In the genomic region with DNA sequence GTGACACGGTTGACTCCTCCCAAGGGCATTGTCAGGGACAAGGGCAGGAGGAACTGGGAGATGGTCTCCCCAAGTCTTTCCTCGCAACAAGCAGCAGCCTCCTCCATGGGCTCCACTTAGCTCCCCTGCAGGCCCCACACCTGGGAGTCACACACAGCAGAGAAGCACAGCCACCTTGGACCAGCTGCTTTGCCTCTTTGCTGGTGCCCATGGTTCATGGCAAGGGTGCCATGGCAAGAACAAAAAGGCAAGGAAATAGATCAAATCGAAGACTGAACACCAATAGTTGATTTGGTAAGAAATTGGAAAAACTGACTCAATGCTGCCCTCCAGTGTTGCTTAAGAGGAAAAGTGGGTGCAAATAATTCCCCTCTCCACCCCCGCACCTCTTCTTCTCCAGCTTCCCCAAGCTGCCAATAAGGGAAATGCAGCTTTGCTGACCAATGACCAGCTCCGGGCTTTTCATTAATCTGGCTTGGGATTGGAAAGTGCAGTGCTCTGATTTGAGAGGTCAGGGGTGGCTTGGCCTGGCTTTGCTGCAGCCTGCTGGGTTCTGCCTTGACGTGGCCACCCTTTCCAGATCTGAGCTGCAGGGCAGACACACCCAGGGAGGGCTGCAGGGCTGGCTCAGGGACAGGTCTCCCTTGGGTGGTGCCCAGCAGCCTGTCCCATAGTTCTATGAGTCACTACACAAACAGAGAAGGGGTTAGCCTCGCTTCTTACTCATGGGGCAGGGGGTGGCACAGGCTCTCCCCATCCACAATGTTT, we compare ENCODE assay signal across 8 cellular contexts.
DNase-seq lines count a peak whose midpoint lies in the region; ATAC-seq and TF ChIP-seq lines count a peak whose summit lies in the region.

No MANE protein-coding gene starts in this region.

- DNase-seq in activated CD8-positive, alpha-beta memory T cell treated with anti-CD3 and anti-CD28 coated beads for 24 hours: peak; percentile 80
- DNase-seq in activated CD8-positive, alpha-beta memory T cell treated with anti-CD3 and anti-CD28 coated beads, Interleukin-2, amount 50 U/mL, for 4 hours: no peak
- DNase-seq in NCI-H2171 (lab: John Stamatoyannopoulos, UW) (peak; percentile 44), lower lobe of right lung (no peak), tibial nerve (ENCODE audit: low spot score in 2 of 2) (peak in 1 of 2 donors; percentile 60)
- DNase-seq in effector memory CD4-positive, alpha-beta T cell: peak in 2 of 3 donors; percentile 4 to 21

- H3K27ac ChIP-seq in effector memory CD4-positive, alpha-beta T cell (ENCODE audit: insufficient read depth, low read length, poor library complexity, severe bottlenecking): no peak overlapping the region
- peak overlapping the region; percentile 33 for H3K27ac ChIP-seq in lower lobe of right lung
- peak overlapping the region; percentile 13 to 88 (median 70) for H3K27ac ChIP-seq in tibial nerve

- TF ChIP-seq EP300 in tibial nerve (IDR thresholded peaks at IDR 0.05): peak in 1 of 2 donors; percentile 51

- H3K27me3 ChIP-seq in effector memory CD4-positive, alpha-beta T cell (replicated peaks; ENCODE audit: control insufficient read depth, insufficient read depth, low read length, poor library complexity, severe bottlenecking): no peaks in the 10 kb centered on the region
- H3K27me3 ChIP-seq in lower lobe of right lung (ENCODE audit: low read depth) (peaks cover 11% of the 10 kb centered on the region), tibial nerve (peaks cover 0 to 7% of the 10 kb centered on the region in 2 donors)

- WGBS in tibial nerve, 2 donors: 23 to 27% methylated on average over 7 of the region's 7 CpGs

- intact Hi-C loops in lower lobe of right lung (cut with DNase I): loop anchor here (10.0 kb wide), 1 partner anchor 284 kb away; no protein-coding TSS in a partner anchor

- no peak for TF ChIP-seq POLR2A in tibial nerve (IDR thresholded peaks at IDR 0.05)

- H3K36me3 ChIP-seq in effector memory CD4-positive, alpha-beta T cell (ENCODE audit: control insufficient read depth, insufficient read depth, low read length): no peaks in the 10 kb centered on the region
- no peaks in the 10 kb centered on the region for H3K36me3 ChIP-seq in lower lobe of right lung
- H3K36me3 ChIP-seq in tibial nerve: peaks cover 0 to 7% (median 0%) of the 10 kb centered on the region in 3 donors

- H3K4me1 ChIP-seq in effector memory CD4-positive, alpha-beta T cell (ENCODE audit: control insufficient read depth, insufficient read depth, low read length, poor library complexity, severe bottlenecking): peaks cover 15% of the 10 kb centered on the region
- H3K4me1 ChIP-seq in lower lobe of right lung: peaks cover 25% of the 10 kb centered on the region
- H3K4me1 ChIP-seq in tibial nerve: peaks cover 3 to 33% (median 19%) of the 10 kb centered on the region in 4 donors

- ATAC-seq in HG02852 (IDR thresholded peaks at IDR 0.05; ENCODE audit: unreplicated experiment) (peak; percentile 26), lower lobe of right lung (peak; percentile 89 to 90)

- TF ChIP-seq CTCF in WI38 (IDR thresholded peaks at IDR 0.05; ENCODE audit: low read depth, low read length) (peak; percentile 93), lower lobe of right lung (IDR thresholded peaks at IDR 0.05) (peak; percentile 91), tibial nerve (IDR thresholded peaks at IDR 0.05) (peak; percentile 87 to 97 (median 94))

- H3K4me3 ChIP-seq in WI38 (ENCODE audit: low read depth, low read length): no peak overlapping the region
- no peak overlapping the region for H3K4me3 ChIP-seq in effector memory CD4-positive, alpha-beta T cell (ENCODE audit: insufficient read depth, low read depth, low read length, poor library complexity, severe bottlenecking)
- no peak overlapping the region for H3K4me3 ChIP-seq in lower lobe of right lung
- no peak overlapping the region for H3K4me3 ChIP-seq in tibial nerve

- H3K9me3 ChIP-seq in effector memory CD4-positive, alpha-beta T cell (ENCODE audit: control insufficient read depth, low read length): no peaks in the 10 kb centered on the region
- H3K9me3 ChIP-seq in lower lobe of right lung (peaks cover 6% of the 10 kb centered on the region), tibial nerve (peaks cover 0 to 19% (median 2%) of the 10 kb centered on the region in 4 donors)

Comparison
In these comparisons a context has a peak if more than half of its experiments do, and no peak if none do; other contexts are left out.
1. DNase-seq: peak in activated CD8-positive, alpha-beta memory T cell treated with anti-CD3 and anti-CD28 coated beads for 24 hours (single experiment), NCI-H2171 (single experiment) and effector memory CD4-positive, alpha-beta T cell (2 of 3); none in activated CD8-positive, alpha-beta memory T cell treated with anti-CD3 and anti-CD28 coated beads, Interleukin-2, amount 50 U/mL, for 4 hours (single experiment) and lower lobe of right lung (single experiment).
2. Peak in every context shown above with its lines, with median percentiles within 50 percentile points of each other: CTCF ChIP-seq.